16 cellular contexts compared by ENCODE assay signal in the genomic region with DNA sequence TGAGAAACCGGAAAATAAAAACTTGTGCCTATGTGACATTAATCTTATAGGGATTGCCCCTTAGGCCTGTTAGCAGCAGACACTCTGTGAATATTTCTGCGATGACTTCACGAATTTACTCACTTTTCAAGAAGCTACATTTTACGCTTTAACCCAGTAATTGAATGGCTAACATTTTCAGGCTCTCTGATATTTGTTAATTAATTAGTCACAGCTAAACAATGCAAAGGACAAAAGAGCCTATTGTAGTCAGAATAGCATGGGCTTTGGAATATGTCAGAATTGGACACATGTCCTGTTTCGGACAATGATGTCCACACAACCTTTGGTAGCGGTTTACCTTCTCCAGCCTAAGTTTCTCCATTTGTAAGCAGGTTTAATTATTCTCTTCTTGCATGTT.
"Had no signal": no experiment of that assay in that cellular context is flagged by ENCODE, and none has a peak within 500 bp of the region (broad histone marks: within the 10 kb centered on the region; RNA-seq: fewer than 3 reads in every experiment).

No MANE protein-coding gene starts in this region.

- ATAC-seq: activated T-helper 17 cell treated with anti-CD3 and anti-CD28 coated beads, Interleukin-2, amount 50 U/mL, for 72 hours; left cardiac atrium; lower lobe of right lung; naive thymus-derived CD4-positive, alpha-beta T cell; stimulated activated effector memory CD8-positive, alpha-beta T cell treated with anti-CD3 and anti-CD28 coated beads, Interleukin-12 subunit alpha, Interleukin-12 subunit beta, amount 100 ng/mL, for 72 hours; T-cell had no signal

- DNase-seq: activated CD4-positive, alpha-beta T cell treated with anti-CD3 and anti-CD28 coated beads for 48 hours; activated naive CD4-positive, alpha-beta T cell treated with anti-CD3 and anti-CD28 coated beads for 36 hours; adrenal gland; left cardiac atrium; lower lobe of right lung; naive thymus-derived CD4-positive, alpha-beta T cell; T-cell; T1000; transverse colon had no signal

- H3K9me3 ChIP-seq: adrenal gland, lower lobe of right lung, transverse colon had no signal

- H3K4me3 ChIP-seq: adrenal gland, cardiac muscle cell, lower lobe of right lung, SK-N-MC, skin epidermis, transverse colon had no signal

- H3K27ac ChIP-seq: adrenal gland, cardiac muscle cell, lower lobe of right lung, parathyroid adenoma, SK-N-MC, skin epidermis, transverse colon, VCaP had no signal

- H3K79me2 ChIP-seq: parathyroid adenoma had no signal

- H2AFZ ChIP-seq: parathyroid adenoma had no signal

- H3K9ac ChIP-seq: parathyroid adenoma had no signal

- H3K4me1 ChIP-seq: adrenal gland, lower lobe of right lung, parathyroid adenoma, transverse colon had no signal

- H3K36me3 ChIP-seq: adrenal gland, cardiac muscle cell, lower lobe of right lung, transverse colon had no signal

- H3K27me3 ChIP-seq: adrenal gland, cardiac muscle cell, transverse colon had no signal
